8 cellular contexts compared by ENCODE assay signal in the genomic region with DNA sequence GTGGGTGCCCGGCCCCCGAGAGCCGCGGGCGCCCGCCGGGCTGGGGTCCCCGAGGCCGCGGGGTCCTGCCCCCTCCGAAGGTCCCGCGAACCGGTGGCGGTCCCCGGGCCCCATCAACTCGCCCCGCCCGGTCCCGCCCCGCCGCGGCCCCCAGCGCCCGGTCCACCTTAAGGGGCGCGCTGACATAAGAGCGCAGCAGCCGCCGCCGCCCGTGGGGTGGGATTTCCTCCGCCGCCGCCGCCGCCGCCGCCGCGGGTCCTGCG. TPM values are rescaled to one million over a fixed set of nuclear protein-coding genes. Genes with fewer than 3 reads are reported as not detected.
DNase-seq lines count a peak whose midpoint lies in the region; TF ChIP-seq lines count a peak whose summit lies in the region.

A gene with protein sequence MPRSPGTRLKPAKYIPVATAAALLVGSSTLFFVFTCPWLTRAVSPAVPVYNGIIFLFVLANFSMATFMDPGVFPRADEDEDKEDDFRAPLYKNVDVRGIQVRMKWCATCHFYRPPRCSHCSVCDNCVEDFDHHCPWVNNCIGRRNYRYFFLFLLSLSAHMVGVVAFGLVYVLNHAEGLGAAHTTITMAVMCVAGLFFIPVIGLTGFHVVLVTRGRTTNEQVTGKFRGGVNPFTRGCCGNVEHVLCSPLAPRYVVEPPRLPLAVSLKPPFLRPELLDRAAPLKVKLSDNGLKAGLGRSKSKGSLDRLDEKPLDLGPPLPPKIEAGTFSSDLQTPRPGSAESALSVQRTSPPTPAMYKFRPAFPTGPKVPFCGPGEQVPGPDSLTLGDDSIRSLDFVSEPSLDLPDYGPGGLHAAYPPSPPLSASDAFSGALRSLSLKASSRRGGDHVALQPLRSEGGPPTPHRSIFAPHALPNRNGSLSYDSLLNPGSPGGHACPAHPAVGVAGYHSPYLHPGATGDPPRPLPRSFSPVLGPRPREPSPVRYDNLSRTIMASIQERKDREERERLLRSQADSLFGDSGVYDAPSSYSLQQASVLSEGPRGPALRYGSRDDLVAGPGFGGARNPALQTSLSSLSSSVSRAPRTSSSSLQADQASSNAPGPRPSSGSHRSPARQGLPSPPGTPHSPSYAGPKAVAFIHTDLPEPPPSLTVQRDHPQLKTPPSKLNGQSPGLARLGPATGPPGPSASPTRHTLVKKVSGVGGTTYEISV (plus strand): TSS at position 212 of the 263 bp plus-strand sequence. CDS start 144 bp downstream, outside the sequence.

- H3K9ac ChIP-seq in KMS-11, result peak within 1 kb of the TSS; percentile 30; the same call in 1 of the 2 replicates
- no peak within 1 kb of the TSS for H3K9ac ChIP-seq in parathyroid adenoma

- H3K79me2 ChIP-seq in KMS-11 (ENCODE audit: insufficient read depth, low read depth) (peaks cover 7% of the 10 kb centered on the region; the same call in 1 of the 2 replicates), parathyroid adenoma (no peaks in the 10 kb centered on the region)

- H3K27ac Mint-ChIP-seq in glutamatergic neuron (ENCODE audit: unreplicated experiment), result no peak within 1 kb of the TSS

- H3K4me1 ChIP-seq in KMS-11 (ENCODE audit: low read depth, poor library complexity, severe bottlenecking) (peaks cover 17% of the 10 kb centered on the region), parathyroid adenoma (peaks cover 4% of the 10 kb centered on the region)

- H2AFZ ChIP-seq in KMS-11 (ENCODE audit: low read depth) (peak within 1 kb of the TSS; percentile 59), parathyroid adenoma (peak within 1 kb of the TSS; percentile 84)

- no peaks in the 10 kb centered on the region for H3K27me3 ChIP-seq in KMS-11 (ENCODE audit: insufficient read depth, low read depth)
- H3K27me3 ChIP-seq in parathyroid adenoma (ENCODE audit: control insufficient read depth, insufficient read depth, low read length), result no peaks in the 10 kb centered on the region

- H3K9me3 ChIP-seq in parathyroid adenoma (ENCODE audit: control insufficient read depth, low read length), result no peaks in the 10 kb centered on the region

- H3K27me3 Mint-ChIP-seq in glutamatergic neuron (ENCODE audit: unreplicated experiment), result peaks cover 7% of the 10 kb centered on the region

- peak within 1 kb of the TSS; percentile 72 for H3K4me3 Mint-ChIP-seq in glutamatergic neuron (ENCODE audit: unreplicated experiment)

- no peaks in the 10 kb centered on the region for H3K4me1 Mint-ChIP-seq in glutamatergic neuron (ENCODE audit: low read depth, unreplicated experiment)

- H3K36me3 ChIP-seq in KMS-11 (ENCODE audit: insufficient read depth) (no peaks in the 10 kb centered on the region; the same call in 1 of the 2 replicates), parathyroid adenoma (ENCODE audit: control insufficient read depth, insufficient read depth, low read length) (no peaks in the 10 kb centered on the region)

- DNase-seq in NCI-H748 (lab: John Stamatoyannopoulos, UW; ENCODE audit: unreplicated experiment) (peak; percentile 32), NCI-H748 treated with DMSO at 0.1 percent for 48 hours (lab: John Stamatoyannopoulos, UW) (no peak), activated gamma-delta T cell (lab: John Stamatoyannopoulos, UW) (peak; percentile 47), glutamatergic neuron (no peak), NCI-H1092 (lab: John Stamatoyannopoulos, UW) (no peak), GOT3 (lab: John Stamatoyannopoulos, UW) (no peak)

- H3K4me2 ChIP-seq in KMS-11 (peak within 1 kb of the TSS; percentile 76), parathyroid adenoma (ENCODE audit: low read length) (peak within 1 kb of the TSS; percentile 94)

- TF ChIP-seq CTCF in KMS-11 (conservative IDR thresholded peaks at IDR 0.05; ENCODE audit: low read depth, low read length), result no peak
- TF ChIP-seq CTCF in glutamatergic neuron (IDR thresholded peaks at IDR 0.05; ENCODE audit: partially characterized antibody, unreplicated experiment), result no peak
- TF ChIP-seq CTCF in parathyroid adenoma (IDR thresholded peaks at IDR 0.05), result no peak

- no peaks in the 10 kb centered on the region for H3K36me3 Mint-ChIP-seq in glutamatergic neuron (ENCODE audit: unreplicated experiment)

- H3K9me3 Mint-ChIP-seq in glutamatergic neuron (ENCODE audit: unreplicated experiment), result peaks cover 2% of the 10 kb centered on the region

- peaks cover 8% of the 10 kb centered on the region; the same call in 1 of the 2 replicates for H4K20me1 ChIP-seq in KMS-11 (ENCODE audit: insufficient read depth)

- H3K27ac ChIP-seq in KMS-11 (no peak within 1 kb of the TSS), parathyroid adenoma (peak within 1 kb of the TSS; percentile 74)

- H3K4me3 ChIP-seq in KMS-11 (IDR thresholded peaks at IDR 0.05; ENCODE audit: insufficient read depth, low read depth, low read length), result no peak within 1 kb of the TSS
- H3K4me3 ChIP-seq in parathyroid adenoma (ENCODE audit: low read depth, low read length), result peak within 1 kb of the TSS; percentile 60

RNA-seq across cellular contexts. Expression of the gene that starts here (rescaled TPM):
- total RNA-seq in glutamatergic neuron (ENCODE audit: unreplicated experiment), result 119 TPM

Comparison
In these comparisons a context has a peak if more than half of its experiments do, and no peak if none do; other contexts are left out.
1. DNase-seq: peak in NCI-H748 (single experiment) and activated gamma-delta T cell (single experiment); none in NCI-H748 treated with DMSO at 0.1 percent for 48 hours (single experiment), glutamatergic neuron (single experiment), NCI-H1092 (single experiment) and GOT3 (single experiment).